23 cellular contexts compared by ENCODE assay signal in the genomic region with DNA sequence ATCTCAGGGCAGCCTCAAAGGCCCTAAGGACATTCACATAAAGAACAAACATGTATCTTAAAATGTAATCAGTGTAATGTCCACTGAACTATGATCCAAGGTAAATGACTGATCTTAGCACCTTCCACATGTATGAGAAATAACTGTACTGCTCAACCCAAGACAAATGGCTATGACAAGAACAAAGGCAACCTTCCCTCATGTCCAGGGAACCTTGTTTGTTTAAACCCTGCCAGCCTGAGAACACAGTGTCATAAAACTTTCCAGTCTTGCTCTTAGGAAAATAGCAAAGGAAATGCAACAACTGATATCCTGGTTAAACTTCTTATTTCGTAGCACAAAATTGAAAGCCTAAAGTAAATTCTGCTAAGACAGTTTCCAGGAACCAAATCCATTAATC.
DNase-seq lines count a peak whose midpoint lies in the region; ATAC-seq lines count a peak whose summit lies in the region.
"Had no signal": no experiment of that assay in that cellular context is flagged by ENCODE, and none has a peak within 500 bp of the region (broad histone marks: within the 10 kb centered on the region; RNA-seq: fewer than 3 reads in every experiment).

No MANE protein-coding gene starts in this region.

- no peaks in the 10 kb centered on the region for H3K9me3 ChIP-seq in stomach smooth muscle (ENCODE audit: control insufficient read depth in 2 of 2, low read length in 2 of 2)
- H3K9me3 ChIP-seq: Peyer's patch, vagina had no signal

- H3K27me3 ChIP-seq in stomach smooth muscle (ENCODE audit: control insufficient read depth in 1 of 2, insufficient read depth in 2 of 2, low read length in 2 of 2) = no peaks in the 10 kb centered on the region
- H3K27me3 ChIP-seq: Peyer's patch, vagina had no signal

- no peak overlapping the region for H3K9ac ChIP-seq in stomach smooth muscle (ENCODE audit: low read length in 2 of 2)
- H3K9ac ChIP-seq: parathyroid adenoma had no signal

- H3K27ac Mint-ChIP-seq in activated T-cell treated with anti-CD3 and anti-CD28 coated beads, Interleukin-2, amount 50 U/mL, for 72 hours = peak overlapping the region; percentile 87
- peak overlapping the region; percentile 71 for H3K27ac Mint-ChIP-seq in activated T-helper 17 cell treated with anti-CD3 and anti-CD28 coated beads, Interleukin-2, amount 50 U/mL, for 72 hours
- H3K27ac Mint-ChIP-seq: CD4-positive, alpha-beta T cell; natural killer cell; T-helper 17 cell had no signal

- H3K9me3 Mint-ChIP-seq in activated T-cell treated with anti-CD3 and anti-CD28 coated beads, Interleukin-2, amount 50 U/mL, for 72 hours = no peaks in the 10 kb centered on the region
- H3K9me3 Mint-ChIP-seq in activated T-cell treated with anti-CD3 and anti-CD28 coated beads, Interleukin-2, amount 50 U/mL, for 4 hours = no peaks in the 10 kb centered on the region
- H3K9me3 Mint-ChIP-seq in activated T-helper 17 cell treated with anti-CD3 and anti-CD28 coated beads, Interleukin-2, amount 50 U/mL, for 72 hours = no peaks in the 10 kb centered on the region
- H3K9me3 Mint-ChIP-seq: CD4-positive, alpha-beta T cell; natural killer cell had no signal

- DNase-seq in activated T-cell treated with anti-CD3 and anti-CD28 coated beads, Interleukin-2, amount 50 U/mL, for 72 hours = no peak
- no peak for DNase-seq in activated T-cell treated with anti-CD3 and anti-CD28 coated beads, Interleukin-2, amount 50 U/mL, for 4 hours
- DNase-seq in left colon (no peak), NCI-H1417 (lab: John Stamatoyannopoulos, UW) (no peak), DMS153 treated with DMSO at 0.1 percent for 48 hours (lab: John Stamatoyannopoulos, UW; ENCODE audit: unreplicated experiment) (no peak)
- DNase-seq: activated CD4-positive, CD25-positive, alpha-beta regulatory T cell; activated effector memory CD4-positive, alpha-beta T cell treated with Interleukin-2 at 50 U/mL for 16 hours; aorta; CD4-positive, alpha-beta T cell; hypothalamus; islet precursor cell; natural killer cell; NCI-H1694 treated with DMSO at 0.1 percent for 48 hours; Peyer's patch; stimulated activated CD4-positive, alpha-beta T cell treated with anti-CD3 and anti-CD28 coated beads, Interleukin-4, amount 100 ng/mL, for 1 hour; substantia nigra; T-helper 17 cell had no signal

- intact Hi-C loops in left colon (cut with DNase I, micrococcal nuclease) = no loop called here

- no peak overlapping the region for H3K4me3 Mint-ChIP-seq in activated T-cell treated with anti-CD3 and anti-CD28 coated beads, Interleukin-2, amount 50 U/mL, for 72 hours
- H3K4me3 Mint-ChIP-seq in activated T-cell treated with anti-CD3 and anti-CD28 coated beads, Interleukin-2, amount 50 U/mL, for 4 hours = no peak overlapping the region
- H3K4me3 Mint-ChIP-seq in activated T-helper 17 cell treated with anti-CD3 and anti-CD28 coated beads, Interleukin-2, amount 50 U/mL, for 72 hours = no peak overlapping the region
- H3K4me3 Mint-ChIP-seq: CD4-positive, alpha-beta T cell; natural killer cell had no signal

- peaks cover 13% of the 10 kb centered on the region for H3K4me1 ChIP-seq in stomach smooth muscle (ENCODE audit: control insufficient read depth, insufficient read depth, low read length)
- H3K4me1 ChIP-seq: parathyroid adenoma, Peyer's patch had no signal

- no peak overlapping the region for H3K4me3 ChIP-seq in stomach smooth muscle (ENCODE audit: low read length in 2 of 2)
- H3K4me3 ChIP-seq: K562, Peyer's patch, vagina had no signal

- H3K36me3 ChIP-seq in stomach smooth muscle (ENCODE audit: control insufficient read depth in 2 of 2, insufficient read depth in 2 of 2, low read length in 2 of 2) = no peaks in the 10 kb centered on the region
- H3K36me3 ChIP-seq: vagina had no signal

- peaks cover 20% of the 10 kb centered on the region for H3K4me1 Mint-ChIP-seq in activated T-cell treated with anti-CD3 and anti-CD28 coated beads, Interleukin-2, amount 50 U/mL, for 72 hours (ENCODE audit: low read depth)
- H3K4me1 Mint-ChIP-seq in activated T-cell treated with anti-CD3 and anti-CD28 coated beads, Interleukin-2, amount 50 U/mL, for 4 hours (ENCODE audit: low read depth) = peaks cover 32% of the 10 kb centered on the region
- H3K4me1 Mint-ChIP-seq in activated T-helper 17 cell treated with anti-CD3 and anti-CD28 coated beads, Interleukin-2, amount 50 U/mL, for 72 hours = peaks cover 14% of the 10 kb centered on the region
- H3K4me1 Mint-ChIP-seq: natural killer cell had no signal

- H3K27ac ChIP-seq in stomach smooth muscle (ENCODE audit: low read length) = peak overlapping the region; percentile 37
- H3K27ac ChIP-seq: parathyroid adenoma, Peyer's patch, vagina had no signal

- no peak for ATAC-seq in activated T-cell treated with anti-CD3 and anti-CD28 coated beads, Interleukin-2, amount 50 U/mL, for 72 hours (replicated peaks in 1 of 2)
- no peak for ATAC-seq in activated T-cell treated with anti-CD3 and anti-CD28 coated beads, Interleukin-2, amount 50 U/mL, for 4 hours
- no peak for ATAC-seq in activated T-helper 17 cell treated with anti-CD3 and anti-CD28 coated beads, Interleukin-2, amount 50 U/mL, for 72 hours (replicated peaks)
- ATAC-seq in left colon (peak; percentile 93), GM21723 (IDR thresholded peaks at IDR 0.05; ENCODE audit: unreplicated experiment) (no peak)
- ATAC-seq: K562, natural killer cell, T-helper 17 cell had no signal

- H3K27me3 Mint-ChIP-seq in activated T-cell treated with anti-CD3 and anti-CD28 coated beads, Interleukin-2, amount 50 U/mL, for 72 hours (ENCODE audit: low read depth) = no peaks in the 10 kb centered on the region
- H3K27me3 Mint-ChIP-seq in activated T-cell treated with anti-CD3 and anti-CD28 coated beads, Interleukin-2, amount 50 U/mL, for 4 hours (ENCODE audit: low read depth) = no peaks in the 10 kb centered on the region
- H3K27me3 Mint-ChIP-seq in activated T-helper 17 cell treated with anti-CD3 and anti-CD28 coated beads, Interleukin-2, amount 50 U/mL, for 72 hours = no peaks in the 10 kb centered on the region
- H3K27me3 Mint-ChIP-seq: CD4-positive, alpha-beta T cell; T-helper 17 cell had no signal

- H3K36me3 Mint-ChIP-seq in activated T-cell treated with anti-CD3 and anti-CD28 coated beads, Interleukin-2, amount 50 U/mL, for 72 hours (ENCODE audit: insufficient read depth in 2 of 2) = peaks cover 0 to 2% of the 10 kb centered on the region in 2 donors
- peaks cover 11% of the 10 kb centered on the region for H3K36me3 Mint-ChIP-seq in activated T-cell treated with anti-CD3 and anti-CD28 coated beads, Interleukin-2, amount 50 U/mL, for 4 hours (ENCODE audit: insufficient read depth)
- H3K36me3 Mint-ChIP-seq in activated T-helper 17 cell treated with anti-CD3 and anti-CD28 coated beads, Interleukin-2, amount 50 U/mL, for 72 hours (ENCODE audit: low read depth) = peaks cover 16% of the 10 kb centered on the region
- H3K36me3 Mint-ChIP-seq: natural killer cell had no signal
